In genomic region chr7:48213226-48213625, GRCh38 we compare ENCODE assay signal across 26 cellular contexts.
"Had no signal": no experiment of that assay in that cellular context is flagged by ENCODE, and none has a peak within 500 bp of the region (broad histone marks: within the 10 kb centered on the region; RNA-seq: fewer than 3 reads in every experiment).

No MANE protein-coding gene starts in this region.

- DNase-seq: activated CD4-positive, alpha-beta T cell treated with anti-CD3 and anti-CD28 coated beads for 4 hours; activated CD8-positive, alpha-beta memory T cell treated with anti-CD3 and anti-CD28 coated beads, Interleukin-2, amount 50 U/mL, for 48 hours; activated CD8-positive, alpha-beta T cell treated with anti-CD3 and anti-CD28 coated beads, Interleukin-2, amount 10 ng/mL, durations not matched to agents 7 days and 5 days; activated naive CD4-positive, alpha-beta T cell treated with anti-CD3 and anti-CD28 coated beads, Interleukin-2, amount 50 U/mL, for 16 hours; activated T-cell treated with anti-CD3 and anti-CD28 coated beads, Interleukin-2, amount 50 U/mL, for 1 hour; amniotic stem cell; cerebellar nuclear complex; Kasumi-1; KBM-7; NCI-H1092; NCI-H1417; NCI-H1694; NCI-H2029; NCI-H2107; NCI-H2171 treated with DMSO at 0.1 percent for 48 hours; NCI-H345; NCI-H510A; NCI-H526 treated with DMSO at 0.1 percent for 48 hours; NK-92 treated with Interleukin-12 subunit alpha and Interleukin-12 subunit beta, amount 100 ng/mL, for 24 hours; OCI-M1; Peyer's patch; SHP77 had no signal

- H3K27ac ChIP-seq: Peyer's patch, RWPE1 had no signal

- H3K9me3 Mint-ChIP-seq: T-helper 1 cell treated with Interleukin-12 subunit alpha and Interleukin-12 subunit beta and Interleukin-4 antibody, amounts not matched to agents 30 μg/mL and 1 μg/mL, for 36 hours had no signal

- H3K27ac Mint-ChIP-seq: activated CD8-positive, alpha-beta T cell treated with anti-CD3 and anti-CD28 coated beads, Interleukin-2, amount 10 ng/mL, durations not matched to agents 7 days and 5 days; brain; T-helper 1 cell treated with Interleukin-12 subunit alpha and Interleukin-12 subunit beta and Interleukin-4 antibody, amounts not matched to agents 30 μg/mL and 1 μg/mL, for 36 hours had no signal

- H3K36me3 Mint-ChIP-seq: brain had no signal

- H3K4me3 ChIP-seq: Peyer's patch had no signal

- H3K36me3 ChIP-seq: Peyer's patch had no signal

- H3K9me3 ChIP-seq: Peyer's patch had no signal

- H3K27me3 Mint-ChIP-seq: brain had no signal

- FAIRE-seq: astrocyte had no signal

- H3K4me1 Mint-ChIP-seq: brain had no signal

- H3K4me3 Mint-ChIP-seq: activated CD8-positive, alpha-beta T cell treated with anti-CD3 and anti-CD28 coated beads, Interleukin-2, amount 10 ng/mL, durations not matched to agents 7 days and 5 days; brain; T-helper 1 cell treated with Interleukin-12 subunit alpha and Interleukin-12 subunit beta and Interleukin-4 antibody, amounts not matched to agents 30 μg/mL and 1 μg/mL, for 36 hours had no signal

- H3K4me1 ChIP-seq: Peyer's patch had no signal

- H3K27me3 ChIP-seq: Peyer's patch had no signal
